ENCODE assay signal across 9 cellular contexts in the genomic region with DNA sequence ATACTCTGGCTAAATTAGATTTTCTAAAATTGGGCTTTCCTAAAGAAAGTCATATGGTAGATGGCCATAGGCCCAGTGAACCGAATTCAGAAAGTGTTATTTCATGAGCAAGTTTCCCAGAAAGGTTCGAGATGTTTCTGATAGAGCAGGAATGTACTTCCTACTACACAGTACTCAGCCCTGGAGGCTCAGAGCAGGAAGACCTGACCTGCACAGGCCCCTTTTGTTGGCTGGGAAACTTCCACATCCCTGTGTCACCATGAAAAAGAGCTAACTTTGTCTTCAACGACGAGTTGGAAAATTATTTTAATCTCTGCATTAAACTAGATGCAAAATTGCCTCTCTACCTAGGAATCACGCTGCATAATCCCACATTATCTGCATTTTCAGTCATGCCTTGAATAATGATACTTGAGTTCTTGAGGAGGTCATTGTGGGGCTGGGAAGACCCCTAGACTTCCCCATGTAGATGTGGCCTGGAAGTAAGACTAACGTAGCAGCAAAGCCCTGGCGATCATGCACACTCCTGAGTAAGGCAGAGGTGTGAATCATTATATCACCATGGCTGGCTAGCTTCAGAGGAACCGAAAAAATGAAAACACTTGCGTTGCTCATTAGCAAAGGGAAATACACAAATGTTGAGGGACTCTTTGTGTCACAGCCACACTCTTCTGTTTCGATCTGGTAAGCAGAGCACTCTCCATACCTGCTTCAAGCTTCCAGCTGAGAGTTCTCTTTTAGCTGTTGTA. TPM values are rescaled to one million over a fixed set of nuclear protein-coding genes. Genes with fewer than 3 reads are reported as not detected.
A peak's percentile ranks its signal among the peaks of the same experiment; 100 is the strongest.
DNase-seq lines count a peak whose midpoint lies in the region; ATAC-seq, FAIRE-seq and TF ChIP-seq lines count a peak whose summit lies in the region.
"Had no signal": no experiment of that assay in that cellular context is flagged by ENCODE, and none has a peak within 500 bp of the region (broad histone marks: within the 10 kb centered on the region; RNA-seq: fewer than 3 reads in every experiment).

No MANE protein-coding gene starts in this region.

- H3K4me1 ChIP-seq in endothelial cell of umbilical vein (ENCODE audit: control insufficient read depth, extremely low read depth, insufficient read depth, low read length), result peaks cover 22% of the 10 kb centered on the region

- no peak overlapping the region for H3K4me3 ChIP-seq in endothelial cell of umbilical vein (replicated peaks in 1 of 3; ENCODE audit: insufficient read depth in 1 of 3, low read depth in 1 of 3, low read length in 3 of 3)

- peak; percentile 81 for DNase-seq in GM13976 (ENCODE audit: low spot score)
- peak; percentile 79 for DNase-seq in GM20000 (ENCODE audit: low spot score)
- peak; percentile 57 for DNase-seq in endothelial cell of umbilical vein (ENCODE audit: low read depth, low spot score)
- DNase-seq in NCI-H82 (lab: John Stamatoyannopoulos, UW), result no peak
- no peak for DNase-seq in effector CD8-positive, alpha-beta T cell (lab: John Stamatoyannopoulos, UW)
- no peak for DNase-seq in GOT3 (lab: John Stamatoyannopoulos, UW)
- no peak for DNase-seq in SKM-1 treated with dmso at 0.1 percent for 144 hours (lab: John Stamatoyannopoulos, UW; ENCODE audit: unreplicated experiment)

- POLR2A ChIA-PET in endothelial cell of umbilical vein (lab: Charles Lee), result no interaction called here

- H3K36me3 ChIP-seq in endothelial cell of umbilical vein (ENCODE audit: control insufficient read depth in 2 of 2, extremely low read depth in 1 of 2, insufficient read depth in 2 of 2, low read length in 2 of 2), result peaks cover 0 to 4% of the 10 kb centered on the region in 2 experiments

- no peak for TF ChIP-seq POLR2A in endothelial cell of umbilical vein (IDR thresholded peaks at IDR 0.05; ENCODE audit: low read depth, low read length)

- BruUV-seq in endothelial cell of umbilical vein (replicated peaks; lab: Mats Ljungman, UMichigan), result no TSS peak

- dilution Hi-C loops in endothelial cell of umbilical vein (cut with MboI; ENCODE audit: extremely low pct_ligation_motif_present, low sequenced_read_pairs), result no loop called here

- peak overlapping the region; percentile 8 for H2AFZ ChIP-seq in endothelial cell of umbilical vein (ENCODE audit: low read depth, low read length)

- H3K9ac ChIP-seq in endothelial cell of umbilical vein (replicated peaks; ENCODE audit: extremely low read depth, insufficient read depth, low read length), result no peak overlapping the region

- no peaks in the 10 kb centered on the region for H3K9me3 ChIP-seq in endothelial cell of umbilical vein (replicated peaks; ENCODE audit: control insufficient read depth, insufficient read depth, low read length)

- no peak for TF ChIP-seq CTCF in GM13976 (IDR thresholded peaks at IDR 0.05; ENCODE audit: borderline replicate concordance, control extremely low read depth, extremely low read depth, insufficient read depth, missing control alignments)
- TF ChIP-seq CTCF in GM20000 (IDR thresholded peaks at IDR 0.05; ENCODE audit: extremely low read depth, missing control alignments), result no peak
- TF ChIP-seq CTCF in endothelial cell of umbilical vein (IDR thresholded peaks at IDR 0.05; ENCODE audit: extremely low read depth in 1 of 2, insufficient read depth in 1 of 2, low read depth in 1 of 2, low read length in 2 of 2), result no peak

- in situ Hi-C loops in GM13976 (cut with MboI; ENCODE audit: low sequenced_read_pairs, unreplicated experiment), result no loop called here

- FAIRE-seq in endothelial cell of umbilical vein (lab: Jason Lieb, UNC), result peak; percentile 67

- no peaks in the 10 kb centered on the region for H4K20me1 ChIP-seq in endothelial cell of umbilical vein (replicated peaks; ENCODE audit: control insufficient read depth, extremely low read depth, insufficient read depth, low read length)

- intact Hi-C loops in endothelial cell of umbilical vein (cut with micrococcal nuclease), result no loop called here

- peak; percentile 91 for ATAC-seq in HG03442 (IDR thresholded peaks at IDR 0.05; ENCODE audit: unreplicated experiment)
- ATAC-seq: HCT116 had no signal

- H3K9me1 ChIP-seq in endothelial cell of umbilical vein (replicated peaks; ENCODE audit: control insufficient read depth, extremely low read depth, insufficient read depth, low read length), result no peaks in the 10 kb centered on the region

- H3K4me2 ChIP-seq in endothelial cell of umbilical vein (ENCODE audit: insufficient read depth, low read length), result peak overlapping the region; percentile 30

- H3K27ac ChIP-seq in endothelial cell of umbilical vein (ENCODE audit: insufficient read depth, low read depth, low read length), result no peak overlapping the region

- H3K27me3 ChIP-seq in endothelial cell of umbilical vein (ENCODE audit: control insufficient read depth in 2 of 2, insufficient read depth in 2 of 2, low read length in 2 of 2), result no peaks in the 10 kb centered on the region

- CTCF ChIA-PET in endothelial cell of umbilical vein (lab: Charles Lee), result interaction anchor here (0.7 to 1.8 kb wide), 4 partner anchors 10 to 29 kb away, joined by 3 to 9 read pairs (median 3); no protein-coding TSS in a partner anchor

- peaks cover 23% of the 10 kb centered on the region for H3K79me2 ChIP-seq in endothelial cell of umbilical vein (ENCODE audit: control insufficient read depth, insufficient read depth, low read length)

TF ChIP-seq in endothelial cell of umbilical vein, 7 proteins besides CTCF, POLR2A, EP300 and RAD21:
- TF ChIP-seq EZH2 (IDR thresholded peaks at IDR 0.05; ENCODE audit: borderline replicate concordance, low read depth, low read length, severe bottlenecking) (no peak), GATA2 (IDR thresholded peaks at IDR 0.05; ENCODE audit: insufficient read depth, insufficient read length, low read depth, low read length) (peak; percentile 31)
TF ChIP-seq in endothelial cell of umbilical vein: peak in this region for 1.

RNA-seq across cellular contexts. Expression of gene CMTM7, which starts 47.1 kb away (rescaled TPM):
- total RNA-seq in endothelial cell of umbilical vein, result 44.7 and 47.1 TPM in 2 replicates
- polyA plus RNA-seq in endothelial cell of umbilical vein, result 88.5 and 102 TPM in 2 replicates
- 57.7 and 60.0 TPM in 2 replicates for polyA plus RNA-seq in endothelial cell of umbilical vein (2011; cell fraction: cytosol; rRNA removed)
- 47.1 and 64.0 TPM in 2 replicates for polyA plus RNA-seq in endothelial cell of umbilical vein (2011; cell fraction: nucleus; rRNA removed)
- 39.5 and 43.8 TPM in 2 replicates for polyA plus RNA-seq in endothelial cell of umbilical vein (2012)
- 38.6 and 44.4 TPM in 2 replicates for polyA minus RNA-seq in endothelial cell of umbilical vein
- not detected for polyA minus RNA-seq in endothelial cell of umbilical vein (2011; cell fraction: cytosol; rRNA and poly(A)+ RNA removed)
- polyA minus RNA-seq in endothelial cell of umbilical vein (2011; cell fraction: nucleus; rRNA and poly(A)+ RNA removed), result 25.1 and 31.4 TPM in 2 replicates

Comparison
In these comparisons a context has a peak if more than half of its experiments do, and no peak if none do; other contexts are left out.
1. DNase-seq: peak in GM13976 (single experiment), GM20000 (single experiment) and endothelial cell of umbilical vein (single experiment); none in NCI-H82 (single experiment), effector CD8-positive, alpha-beta T cell (single experiment), GOT3 (single experiment) and SKM-1 treated with dmso at 0.1 percent for 144 hours (single experiment).